In genomic region chr1:245255783-245256182, GRCh38 we compare ENCODE assay signal across 1 cellular context.
TF ChIP-seq lines count a peak whose summit lies in the region.

No MANE protein-coding gene starts in this region.

TF ChIP-seq in GM23338, 12 proteins besides CTCF, POLR2A, EP300 and RAD21 (continued from another document):
- TF ChIP-seq ZNF462 (CRISPR knock-in tag; IDR thresholded peaks at IDR 0.05): no peak
- TF ChIP-seq NANOG (IDR thresholded peaks at IDR 0.05; ENCODE audit: borderline replicate concordance): no peak
- no peak for TF ChIP-seq CREB1 (CRISPR knock-in tag; IDR thresholded peaks at IDR 0.05; ENCODE audit: low read depth)
- no peak for TF ChIP-seq EZH2 (IDR thresholded peaks at IDR 0.05; ENCODE audit: low read depth, unreplicated experiment)
- TF ChIP-seq ZNF114 (CRISPR knock-in tag; IDR thresholded peaks at IDR 0.05): no peak
- TF ChIP-seq ETS1 (IDR thresholded peaks at IDR 0.05): no peak
- TF ChIP-seq ZNF331 (CRISPR knock-in tag; IDR thresholded peaks at IDR 0.05; ENCODE audit: low read depth): no peak
- no peak for TF ChIP-seq STAT1 (IDR thresholded peaks at IDR 0.05; ENCODE audit: unreplicated experiment)
